ENCODE assay signal across 19 cellular contexts in the genomic region with DNA sequence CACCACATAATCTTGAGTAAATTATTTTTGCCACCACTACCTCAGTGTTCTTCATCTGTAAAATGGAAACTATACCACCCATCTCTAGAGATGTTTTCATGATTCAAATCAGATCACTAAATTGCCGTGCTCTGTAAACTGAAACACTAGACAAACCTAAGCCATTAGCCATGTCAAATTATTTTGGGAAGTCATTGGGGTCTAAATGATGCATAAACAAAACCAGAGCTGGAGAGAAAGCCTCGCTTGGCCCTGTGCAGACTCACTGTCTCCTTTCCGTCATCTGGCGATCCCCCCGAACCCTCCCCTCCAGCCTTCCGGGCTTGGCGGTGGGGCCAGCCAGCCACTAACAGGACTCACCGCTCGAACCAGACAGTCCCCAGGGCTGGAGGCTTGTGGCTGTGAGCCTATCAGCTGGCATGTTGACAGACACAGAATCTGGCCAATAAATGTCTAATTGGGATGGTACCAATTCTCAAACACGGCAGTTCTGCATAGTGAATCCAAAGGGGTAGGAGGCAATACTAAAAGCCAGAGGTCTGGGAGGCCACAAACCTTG.
"Had no signal": no experiment of that assay in that cellular context is flagged by ENCODE, and none has a peak within 500 bp of the region (broad histone marks: within the 10 kb centered on the region; RNA-seq: fewer than 3 reads in every experiment).

No MANE protein-coding gene starts in this region.

- H3K4me3 ChIP-seq: neural progenitor cell, ovary, tibial nerve, vagina had no signal

- H3K36me3 Mint-ChIP-seq: activated naive CD8-positive, alpha-beta T cell; brain; neural progenitor cell had no signal

- H3K4me1 ChIP-seq: tibial nerve, vagina had no signal

- H3K9me3 ChIP-seq: ovary, tibial nerve, vagina had no signal

- H3K27ac Mint-ChIP-seq: activated CD8-positive, alpha-beta T cell treated with anti-CD3 and anti-CD28 coated beads for 36 hours; activated naive CD8-positive, alpha-beta T cell; brain; neural progenitor cell had no signal

- H3K4me3 Mint-ChIP-seq: activated CD8-positive, alpha-beta T cell treated with anti-CD3 and anti-CD28 coated beads for 36 hours; activated naive CD8-positive, alpha-beta T cell; brain; central memory CD8-positive, alpha-beta T cell; neural progenitor cell had no signal

- H3K4me1 Mint-ChIP-seq: central memory CD8-positive, alpha-beta T cell; neural progenitor cell had no signal

- H3K36me3 ChIP-seq: neural progenitor cell, ovary, tibial nerve, vagina had no signal

- DNase-seq: activated CD4-positive, alpha-beta T cell treated with anti-CD3 and anti-CD28 coated beads for 4 hours; activated CD8-positive, alpha-beta T cell treated with anti-CD3 and anti-CD28 coated beads for 36 hours; activated gamma-delta T cell treated with Interleukin-2 at 50 U/mL for 16 hours; activated T-cell treated with anti-CD3 and anti-CD28 coated beads, Interleukin-2, amount 50 U/mL, for 48 hours; amniotic stem cell; effector memory CD4-positive, alpha-beta T cell; foreskin melanocyte; left colon; mammary epithelial cell; ovary; stimulated activated CD4-positive, alpha-beta T cell treated with anti-CD3 and anti-CD28 coated beads, Interleukin-2, amount 100 ng/mL, for 48 hours; stimulated activated naive CD4-positive, alpha-beta T cell; T-helper 2 cell had no signal

- H3K27ac ChIP-seq: neural progenitor cell, ovary, tibial nerve, vagina had no signal

- H3K27me3 ChIP-seq: neural progenitor cell, ovary, tibial nerve, vagina had no signal

- H3K9me3 Mint-ChIP-seq: activated CD8-positive, alpha-beta T cell treated with anti-CD3 and anti-CD28 coated beads for 36 hours; central memory CD8-positive, alpha-beta T cell; neural progenitor cell had no signal

- ATAC-seq: activated CD8-positive, alpha-beta T cell treated with anti-CD3 and anti-CD28 coated beads for 36 hours; left colon had no signal
